Comparison of ENCODE assay signal across 17 cellular contexts in genomic region chr9:123059472-123060220, GRCh38. TPM values are rescaled to one million over a fixed set of nuclear protein-coding genes. Genes with fewer than 3 reads are reported as not detected.
DNase-seq lines count a peak whose midpoint lies in the region; ATAC-seq, FAIRE-seq and TF ChIP-seq lines count a peak whose summit lies in the region.
"Had no signal": no experiment of that assay in that cellular context is flagged by ENCODE, and none has a peak within 500 bp of the region (broad histone marks: within the 10 kb centered on the region; RNA-seq: fewer than 3 reads in every experiment).

No MANE protein-coding gene starts in this region.

- no peak for FAIRE-seq in GM12892 (lab: Jason Lieb, UNC)

- H3K36me3 ChIP-seq in right lobe of liver (peaks cover 0 to 3% (median 1%) of the 10 kb centered on the region in 4 donors), upper lobe of right lung (peaks cover 7% of the 10 kb centered on the region)

- DNase-seq in coronary artery (ENCODE audit: low spot score): no peak
- no peak for DNase-seq in right lobe of liver
- no peak for DNase-seq in upper lobe of right lung
- no peak for DNase-seq in GM12892 (ENCODE audit: insufficient read length)
- DNase-seq in lower leg skin (ENCODE audit: low spot score in 2 of 2): no peak
- no peak for DNase-seq in NCI-H748 (lab: John Stamatoyannopoulos, UW; ENCODE audit: unreplicated experiment)
- DNase-seq: CD8-positive, alpha-beta memory T cell; GF-D8; H7; NCI-H1436 treated with DMSO at 0.1 percent for 48 hours; NCI-H2081; NCI-H2227 treated with DMSO at 0.1 percent for 48 hours; NCI-H69 had no signal

- TF ChIP-seq CTCF in coronary artery (IDR thresholded peaks at IDR 0.05): no peak
- TF ChIP-seq CTCF in right lobe of liver (IDR thresholded peaks at IDR 0.05): no peak
- no peak for TF ChIP-seq CTCF in upper lobe of right lung (IDR thresholded peaks at IDR 0.05)
- no peak for TF ChIP-seq CTCF in lower leg skin (IDR thresholded peaks at IDR 0.05)

- H3K27me3 ChIP-seq in right lobe of liver: no peaks in the 10 kb centered on the region
- no peaks in the 10 kb centered on the region for H3K27me3 ChIP-seq in upper lobe of right lung
- H3K27me3 ChIP-seq: BLaER1 had no signal

- intact Hi-C loops in right lobe of liver (cut with DNase I) (no loop called here), upper lobe of right lung (cut with DNase I) (no loop called here), lower leg skin (cut with DNase I; ENCODE audit: low total_unique reads) (no loop called here)

- ATAC-seq in SK-N-SH treated with all-trans-retinoic acid at 6 μM for 48 hours: peak; percentile 27; the same call in 1 of the 3 replicates
- ATAC-seq in right lobe of liver: peak in 3 of 4 donors; percentile 39 to 76 (median 40)
- ATAC-seq in upper lobe of right lung: no peak
- ATAC-seq in HG03565 (IDR thresholded peaks at IDR 0.05; ENCODE audit: unreplicated experiment): no peak

- 87% methylated on average over 9 of the region's 9 CpGs for WGBS in right lobe of liver (ENCODE audit: insufficient coverage, low coverage, low lambda C conversion rate, missing lambda C conversion rate)
- WGBS in lower leg skin, 2 donors: 96% methylated on average over 9 of the region's 9 CpGs

- peak overlapping the region; percentile 62 to 76 for H3K27ac ChIP-seq in coronary artery
- H3K27ac ChIP-seq in right lobe of liver: no peak overlapping the region
- peak overlapping the region; percentile 69 for H3K27ac ChIP-seq in upper lobe of right lung
- H3K27ac ChIP-seq: BLaER1 had no signal

- no peak overlapping the region for H3K4me3 ChIP-seq in coronary artery
- H3K4me3 ChIP-seq in right lobe of liver: no peak overlapping the region
- H3K4me3 ChIP-seq in upper lobe of right lung: no peak overlapping the region
- H3K4me3 ChIP-seq in lower leg skin (ENCODE audit: low read depth, poor library complexity, severe bottlenecking): no peak overlapping the region
- H3K4me3 ChIP-seq: BLaER1 had no signal

- H3K9me3 ChIP-seq in right lobe of liver (no peaks in the 10 kb centered on the region), upper lobe of right lung (no peaks in the 10 kb centered on the region)
- H3K9me3 ChIP-seq: BLaER1 had no signal

- no peak for TF ChIP-seq POLR2A in right lobe of liver (IDR thresholded peaks at IDR 0.05)
- no peak for TF ChIP-seq POLR2A in GM12892 (IDR thresholded peaks at IDR 0.05; ENCODE audit: low read depth, low read length)
- no peak for TF ChIP-seq POLR2A in lower leg skin (IDR thresholded peaks at IDR 0.05)

- H3K4me1 ChIP-seq in right lobe of liver: no peaks in the 10 kb centered on the region
- H3K4me1 ChIP-seq in upper lobe of right lung: no peaks in the 10 kb centered on the region
- H3K4me1 ChIP-seq: BLaER1 had no signal

TF ChIP-seq in SK-N-SH treated with all-trans-retinoic acid at 6 μM for 48 hours, 23 proteins besides CTCF, POLR2A, EP300 and RAD21:
- TF ChIP-seq BACH2 (CRISPR knock-in tag; IDR thresholded peaks at IDR 0.05; ENCODE audit: borderline replicate concordance) (no peak), PPARA (CRISPR knock-in tag; IDR thresholded peaks at IDR 0.05; ENCODE audit: borderline replicate concordance) (no peak), ISL1 (CRISPR knock-in tag; IDR thresholded peaks at IDR 0.05) (peak; percentile 58; the same call in 1 of the 2 replicates), TOX (CRISPR knock-in tag; IDR thresholded peaks at IDR 0.05; ENCODE audit: borderline replicate concordance) (no peak)

RNA-seq across cellular contexts. Expression of gene GPR21, which starts 26.2 kb away (rescaled TPM):
- total RNA-seq in right lobe of liver (under 1 TPM in 4 of 6 experiments, not detected in 2; 0.44 to 0.68 (median 0.54) TPM), upper lobe of right lung (3.3 TPM), lower leg skin (1 to 10 TPM in 2 of 4 donors, not detected in 2; 1.3 to 2.7 TPM)
- 0.38 TPM for polyA plus RNA-seq in GM12892 (2012; ENCODE audit: missing spikeins)
- polyA plus RNA-seq: CD8-positive, alpha-beta memory T cell; IgD-negative memory B cell had no signal

Comparison
In these comparisons a context has a peak if more than half of its experiments do, and no peak if none do; other contexts are left out.
1. ATAC-seq: peak in SK-N-SH treated with all-trans-retinoic acid at 6 μM for 48 hours (single experiment) and right lobe of liver (3 of 4); none in upper lobe of right lung (single experiment) and HG03565 (single experiment).
2. H3K27ac ChIP-seq: peak in coronary artery (2 of 2) and upper lobe of right lung (single experiment); none in right lobe of liver (0 of 3).